Comparison of ENCODE assay signal across 16 cellular contexts in the genomic region with DNA sequence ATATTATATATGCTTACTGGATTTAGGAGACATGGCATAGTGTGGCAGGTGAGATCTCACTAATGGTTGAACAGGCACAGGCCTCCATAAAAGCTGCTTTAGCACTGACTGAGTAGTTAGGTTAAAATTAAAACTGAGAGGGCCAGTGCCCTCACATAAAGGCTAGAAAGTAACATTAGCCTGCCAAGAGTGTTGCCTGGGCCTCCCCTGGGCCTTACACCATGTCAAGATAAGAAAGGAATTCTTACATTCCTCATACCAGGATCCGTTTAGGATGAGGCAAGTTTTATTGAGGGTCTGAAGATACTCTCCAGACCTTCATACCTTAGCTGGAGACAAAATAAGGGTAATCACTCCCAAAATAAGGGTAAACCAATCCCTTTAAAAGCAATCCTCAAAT.
DNase-seq lines count a peak whose midpoint lies in the region; ATAC-seq, FAIRE-seq and TF ChIP-seq lines count a peak whose summit lies in the region.
"Had no signal": no experiment of that assay in that cellular context is flagged by ENCODE, and none has a peak within 500 bp of the region (broad histone marks: within the 10 kb centered on the region; RNA-seq: fewer than 3 reads in every experiment).

No MANE protein-coding gene starts in this region.

- no peaks in the 10 kb centered on the region for H3K9me3 ChIP-seq in kidney (ENCODE audit: control insufficient read depth in 1 of 2, low read length in 2 of 2)
- H3K9me3 ChIP-seq: BE2C, Peyer's patch had no signal

- no peak overlapping the region for H2BK120ac ChIP-seq in mesendoderm (ENCODE audit: low read depth, low read length)

- intact Hi-C loops in kidney (cut with DNase I): no loop called here

- H3K36me3 ChIP-seq in mesendoderm (ENCODE audit: control insufficient read depth, insufficient read depth, low read length) (no peaks in the 10 kb centered on the region), kidney (ENCODE audit: control insufficient read depth in 1 of 2, insufficient read depth in 2 of 2, low read length in 2 of 2) (no peaks in the 10 kb centered on the region)
- H3K36me3 ChIP-seq: BE2C, Peyer's patch had no signal

- H3K4me1 ChIP-seq in mesendoderm (ENCODE audit: control insufficient read depth, low read depth, low read length) (no peaks in the 10 kb centered on the region), kidney (ENCODE audit: control insufficient read depth in 1 of 2, insufficient read depth in 1 of 2, low read depth in 1 of 2, low read length in 2 of 2) (no peaks in the 10 kb centered on the region)
- H3K4me1 ChIP-seq: Peyer's patch had no signal

- H3K27ac ChIP-seq in mesendoderm (ENCODE audit: low read depth, low read length) (no peak overlapping the region), kidney (ENCODE audit: low read depth in 2 of 2, low read length in 2 of 2) (no peak overlapping the region)
- H3K27ac ChIP-seq: Peyer's patch had no signal

- H3K4me3 ChIP-seq in fibroblast of pulmonary artery (replicated peaks; ENCODE audit: low read depth, low read length): no peak overlapping the region
- H3K4me3 ChIP-seq in mesendoderm (ENCODE audit: low read length): no peak overlapping the region
- no peak overlapping the region for H3K4me3 ChIP-seq in kidney (ENCODE audit: low read length in 2 of 2)
- H3K4me3 ChIP-seq: Peyer's patch had no signal

- H3K56ac ChIP-seq in mesendoderm (ENCODE audit: low read length): no peak overlapping the region

- H4K5ac ChIP-seq in mesendoderm (ENCODE audit: low read length): no peak overlapping the region

- no peaks in the 10 kb centered on the region for H3K79me2 ChIP-seq in mesendoderm (ENCODE audit: control insufficient read depth, insufficient read depth, low read length)

- no peak overlapping the region for H3K4me2 ChIP-seq in mesendoderm (ENCODE audit: low read length)

- no peak for ATAC-seq in GM19397 (IDR thresholded peaks at IDR 0.05; ENCODE audit: unreplicated experiment)
- ATAC-seq: CD8-positive, alpha-beta T cell had no signal

- no peaks in the 10 kb centered on the region for H3K79me1 ChIP-seq in mesendoderm (ENCODE audit: low read length)

- no peak overlapping the region for H3K18ac ChIP-seq in mesendoderm (ENCODE audit: low read length)

- no peak overlapping the region for H3K9ac ChIP-seq in mesendoderm (ENCODE audit: low read length)
- H3K9ac ChIP-seq in kidney (ENCODE audit: low read length in 2 of 2): no peak overlapping the region

- H2BK15ac ChIP-seq in mesendoderm (replicated peaks; ENCODE audit: low read depth): no peak overlapping the region

- no CpG with 5 or more reads among the region's 1 CpG for WGBS in mesendoderm (ENCODE audit: extremely low coverage, insufficient coverage, low lambda C conversion rate)

- no peak overlapping the region for H4K8ac ChIP-seq in mesendoderm (ENCODE audit: low read depth, low read length)

- no peak overlapping the region for H3K4ac ChIP-seq in mesendoderm (ENCODE audit: low read depth, low read length)

- TF ChIP-seq CTCF in fibroblast of pulmonary artery (IDR thresholded peaks at IDR 0.05; ENCODE audit: low read length, missing control alignments) (no peak), kidney (IDR thresholded peaks at IDR 0.05; ENCODE audit: borderline replicate concordance, extremely low read depth, insufficient read depth) (no peak)

- H3K23ac ChIP-seq in mesendoderm (ENCODE audit: low read length): no peak overlapping the region

- no peak overlapping the region for H2AK5ac ChIP-seq in mesendoderm (ENCODE audit: low read length)

- H3K27me3 ChIP-seq in mesendoderm (ENCODE audit: insufficient read depth, low read length, poor library complexity): no peaks in the 10 kb centered on the region
- H3K27me3 ChIP-seq: BE2C, Peyer's patch had no signal

- H2BK5ac ChIP-seq in mesendoderm (ENCODE audit: low read length): no peak overlapping the region

- peak; percentile 2 for DNase-seq in EL
- DNase-seq in NCI-H226: peak; percentile 95
- DNase-seq in fibroblast of pulmonary artery (ENCODE audit: low read depth): peak; percentile 52
- DNase-seq in mesendoderm: peak; percentile 81
- DNase-seq in kidney: no peak
- DNase-seq in cerebellar cortex (ENCODE audit: low spot score): no peak
- DNase-seq: BE2C; CD8-positive, alpha-beta T cell; DMS153; NCI-H187 treated with DMSO at 0.1 percent for 48 hours; NCI-H446 treated with DMSO at 0.1 percent for 48 hours; NCI-H774; Peyer's patch; SHP77 treated with DMSO at 0.1 percent for 48 hours had no signal

- FAIRE-seq in kidney (lab: Jason Lieb, UNC): no peak
- FAIRE-seq: GM18507 had no signal

Comparison
In these comparisons a context has a peak if more than half of its experiments do, and no peak if none do; other contexts are left out.
1. DNase-seq: peak in EL (single experiment), NCI-H226 (single experiment), fibroblast of pulmonary artery (single experiment) and mesendoderm (single experiment); none in kidney (single experiment) and cerebellar cortex (single experiment).